In the genomic region with DNA sequence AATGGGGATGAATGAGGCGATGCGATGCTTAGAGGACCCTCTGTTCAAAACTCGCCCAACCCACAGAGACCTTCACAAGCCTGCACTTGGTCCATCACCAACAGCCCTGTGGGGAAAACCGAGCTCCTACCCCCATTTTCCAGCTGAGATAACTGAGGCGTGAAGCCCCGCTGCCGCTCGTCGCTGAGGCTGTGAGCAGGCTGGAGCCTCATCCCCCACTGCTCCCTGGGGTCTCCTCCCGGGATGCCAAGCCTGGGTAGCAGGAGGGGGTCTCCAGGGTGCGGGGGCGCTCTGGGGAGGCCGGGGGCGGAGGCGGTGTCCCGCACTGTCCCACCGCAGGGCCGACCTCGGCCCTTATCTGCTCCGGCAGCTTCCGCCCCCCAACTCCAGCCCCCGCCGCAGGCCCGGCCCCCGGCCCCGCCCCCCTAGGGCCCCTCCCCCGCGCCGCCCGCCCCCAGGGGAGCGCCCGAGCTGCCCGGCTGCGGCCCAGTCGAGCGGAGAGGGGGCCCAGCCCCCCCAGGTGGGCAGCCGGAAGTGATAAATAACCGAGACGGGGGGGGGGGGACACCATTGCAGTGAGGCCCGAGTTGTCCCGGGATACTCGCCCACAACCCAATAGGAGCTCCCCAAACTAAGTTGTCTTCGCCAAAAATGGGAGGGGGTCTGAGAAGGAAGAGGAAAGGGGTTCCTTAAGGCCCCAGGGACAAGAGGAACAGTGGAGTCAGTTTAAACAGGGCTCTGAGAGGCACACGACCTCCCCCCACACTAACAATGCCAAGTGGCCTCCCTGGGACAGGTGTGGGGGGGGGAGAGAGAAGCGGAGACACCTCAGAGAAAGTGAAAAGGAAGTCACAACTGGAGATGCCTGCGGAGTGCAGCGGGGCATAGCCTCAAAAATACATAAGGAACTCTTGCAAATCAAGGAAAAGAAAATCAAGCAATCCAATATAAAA, we compare ENCODE assay signal across 8 cellular contexts. TPM values are rescaled to one million over a fixed set of nuclear protein-coding genes. Genes with fewer than 3 reads are reported as not detected.
DNase-seq lines count a peak whose midpoint lies in the region; ATAC-seq, FAIRE-seq and TF ChIP-seq lines count a peak whose summit lies in the region.

No MANE protein-coding gene starts in this region.

- H3K9me3 ChIP-seq in Panc1 (ENCODE audit: control insufficient read depth, insufficient read depth, low read depth, low read length): no peaks in the 10 kb centered on the region
- H3K9me3 ChIP-seq in HepG2 (ENCODE audit: low read length): no peaks in the 10 kb centered on the region
- no peaks in the 10 kb centered on the region for H3K9me3 ChIP-seq in tibial artery

- H3K9ac ChIP-seq in HepG2 (ENCODE audit: insufficient read depth, low read depth, low read length): peak overlapping the region; percentile 55; the same call in 1 of the 2 replicates

- TF ChIP-seq POLR2A in HepG2 (IDR thresholded peaks at IDR 0.05; ENCODE audit: insufficient read depth in 1 of 2, low read depth in 2 of 2, low read length in 2 of 2): 0 out of 4 replicates have a peak, but pooled peaks of 1 of the 2 experiments have one; percentile 34

- CTCF ChIA-PET in Panc1 (lab: Charles Lee) (interaction anchor here (0.6 kb wide), 1 partner anchor 17 kb away, joined by 8 read pairs; no protein-coding TSS in a partner anchor), HepG2 (lab: Yijun Ruan, JAX; ENCODE audit: low intra/inter-chr PET ratio, low total read pairs) (no interaction called here)

- intact Hi-C loops in Panc1 (cut with micrococcal nuclease; ENCODE audit: unreplicated experiment) (no loop called here), HepG2 (cut with micrococcal nuclease; ENCODE audit: unreplicated experiment) (no loop called here), tibial artery (cut with DNase I; ENCODE audit: low total_unique reads) (no loop called here)

- peak overlapping the region; percentile 50 for H2AFZ ChIP-seq in HepG2 (ENCODE audit: low read length)

- H3K4me3 ChIP-seq in Panc1 (ENCODE audit: low read depth in 2 of 2, low read length in 2 of 2) (peak overlapping the region; percentile 31 to 48), bronchial epithelial cell (ENCODE audit: low read depth, low read length) (peak overlapping the region; percentile 32), HepG2 (replicated peaks in 1 of 3; ENCODE audit: insufficient read depth in 1 of 3, low read depth in 2 of 3, low read length in 3 of 3) (peak overlapping the region; percentile 55 to 70 (median 61)), tibial artery (peak overlapping the region; percentile 58 to 65)

- POLR2A ChIA-PET in Panc1 (lab: Charles Lee): interaction anchor here (0.6 to 0.7 kb wide), 2 partner anchors 15 to 38 kb away, joined by 6 to 8 read pairs; no protein-coding TSS in a partner anchor
- POLR2A ChIA-PET in HepG2 (lab: Yijun Ruan, JAX): interaction anchor here (1.2 to 1.8 kb wide), 3 partner anchors 12 to 37 kb away, joined by 3 to 5 read pairs (median 5); a partner anchor contains a TSS

- H3K36me3 ChIP-seq in Panc1 (ENCODE audit: control insufficient read depth, insufficient read depth, low read length) (no peaks in the 10 kb centered on the region), bronchial epithelial cell (ENCODE audit: control insufficient read depth, insufficient read depth, low read length) (no peaks in the 10 kb centered on the region), HepG2 (replicated peaks in 1 of 2; ENCODE audit: control insufficient read depth in 1 of 2, insufficient read depth in 2 of 2, low read length in 2 of 2) (no peaks in the 10 kb centered on the region), tibial artery (no peaks in the 10 kb centered on the region)

- TF ChIP-seq CTCF in Panc1 (IDR thresholded peaks at IDR 0.05) (no peak), bronchial epithelial cell (IDR thresholded peaks at IDR 0.05; ENCODE audit: insufficient read depth, low read length, severe bottlenecking) (no peak), HepG2 (CRISPR knock-in tag; IDR thresholded peaks at IDR 0.05) (no peak), tibial artery (IDR thresholded peaks at IDR 0.05) (no peak)

- H3K79me2 ChIP-seq in HepG2 (ENCODE audit: insufficient read depth, low read length): no peaks in the 10 kb centered on the region

- 6% methylated on average over 25 of the region's 47 CpGs for WGBS in HepG2 (ENCODE audit: low lambda C conversion rate)

- no peaks in the 10 kb centered on the region for H4K20me1 ChIP-seq in HepG2 (ENCODE audit: insufficient read depth, low read length)

- H3K27me3 ChIP-seq in Panc1 (ENCODE audit: control insufficient read depth, insufficient read depth, low read length) (no peaks in the 10 kb centered on the region), bronchial epithelial cell (ENCODE audit: control insufficient read depth, insufficient read depth, low read length) (no peaks in the 10 kb centered on the region), HepG2 (ENCODE audit: control insufficient read depth in 1 of 2, insufficient read depth in 2 of 2, low read length in 2 of 2) (peaks cover 0 to 12% of the 10 kb centered on the region in 2 experiments; a peak in 1 of 5 replicates), tibial artery (no peaks in the 10 kb centered on the region)

- peak; percentile 60 for ATAC-seq in HG02642 (IDR thresholded peaks at IDR 0.05; ENCODE audit: poor library complexity, unreplicated experiment)
- ATAC-seq in Panc1: peak; percentile 46; the same call in 1 of the 2 replicates
- peak; percentile 17; the same call in 2 of the 3 replicates for ATAC-seq in HepG2

- H3K27ac ChIP-seq in Panc1 (ENCODE audit: low read length): no peak overlapping the region
- no peak overlapping the region for H3K27ac ChIP-seq in HepG2 (ENCODE audit: extremely low read length, insufficient read depth, low read length)
- H3K27ac ChIP-seq in tibial artery: peak overlapping the region; percentile 73 to 82

- TF ChIP-seq EP300 in HepG2 (IDR thresholded peaks at IDR 0.05; ENCODE audit: low read depth in 2 of 2, low read length in 2 of 2) (no peak), HepG2 (CRISPR knock-in tag; IDR thresholded peaks at IDR 0.05; ENCODE audit: borderline replicate concordance) (no peak)

- H3K4me1 ChIP-seq in Panc1 (ENCODE audit: control insufficient read depth, insufficient read depth, low read length) (peaks cover 5% of the 10 kb centered on the region), HepG2 (ENCODE audit: insufficient read depth, low read length) (peaks cover 50% of the 10 kb centered on the region), tibial artery (peaks cover 0 to 17% (median 9%) of the 10 kb centered on the region in 4 donors)

- BruUV-seq in Panc1 (replicated peaks; lab: Mats Ljungman, UMichigan) (no TSS peak), HepG2 (replicated peaks; lab: Mats Ljungman, UMichigan) (no TSS peak)

- DNase-seq in NCI-H748 (lab: John Stamatoyannopoulos, UW; ENCODE audit: unreplicated experiment) (peak; percentile 38), NCI-H748 treated with DMSO at 0.1 percent for 48 hours (lab: John Stamatoyannopoulos, UW) (no peak), Panc1 (ENCODE audit: low read depth, low spot score) (no peak), bronchial epithelial cell (ENCODE audit: low read depth) (no peak), HepG2 (ENCODE audit: low spot score) (no peak), tibial artery (peak in 1 of 2 donors; percentile 19), cerebellar nuclear complex (lab: John Stamatoyannopoulos, UW) (no peak)

- in situ Hi-C loops in Panc1 (cut with HindIII; ENCODE audit: low pct_unique_long_range_greater_than_20kb, low sequenced_read_pairs): no loop called here
- in situ Hi-C loops in HepG2 (cut with HindIII; ENCODE audit: extremely low pct_ligation_motif_present, low pct_unique_long_range_greater_than_20kb): no loop called here

- no peak for FAIRE-seq in bronchial epithelial cell (lab: Jason Lieb, UNC)
- FAIRE-seq in HepG2 (lab: Jason Lieb, UNC): no peak

- peak overlapping the region; percentile 96 for H3K4me2 ChIP-seq in HepG2 (ENCODE audit: low read depth, low read length)

- TF ChIP-seq RAD21 in HepG2 (CRISPR knock-in tag; IDR thresholded peaks at IDR 0.05): no peak

RNA-seq across cellular contexts. Expression of a gene that starts 8.3 kb away (rescaled TPM):
- 50.2 TPM for total RNA-seq in Panc1 (2021; ENCODE audit: unreplicated experiment)
- polyA plus RNA-seq in Panc1 (2012; ENCODE audit: insufficient read length): 71.3 TPM
- 12.3 and 18.2 TPM in 2 replicates for total RNA-seq in bronchial epithelial cell
- 7.2 and 15.3 TPM in 2 replicates for total RNA-seq in HepG2 (2016; rRNA removed; fragmentation: Illumina TruSeq; extraction: Trizol)
- 5.8 and 6.7 TPM in 2 replicates for total RNA-seq in HepG2 (2016; cell fraction: cytosol; rRNA removed; fragmentation: Illumina TruSeq; extraction: Trizol; ENCODE audit: low read depth)
- total RNA-seq in HepG2 (2016; cell fraction: insoluble cytoplasmic fraction; rRNA removed; fragmentation: Illumina TruSeq; extraction: Trizol): 5.9 and 15.1 TPM in 2 replicates
- total RNA-seq in HepG2 (2016; cell fraction: membrane; rRNA removed; fragmentation: Illumina TruSeq; extraction: Trizol): 12.4 and 12.8 TPM in 2 replicates
- total RNA-seq in HepG2 (2016; cell fraction: nucleus; rRNA removed; fragmentation: Illumina TruSeq; extraction: Trizol): 13.7 and 15.1 TPM in 2 replicates
- 30.5 and 40.7 TPM in 2 replicates for polyA plus RNA-seq in HepG2 (2011; rRNA removed)
- polyA plus RNA-seq in HepG2 (2011; cell fraction: cytosol; rRNA removed): 23.0 and 34.8 TPM in 2 replicates
- polyA plus RNA-seq in HepG2 (2011; cell fraction: nucleus; rRNA removed): 143 and 176 TPM in 2 replicates
- polyA plus RNA-seq in HepG2 (2012): 13.2 and 20.5 TPM in 2 replicates
- 9.4 and 9.7 TPM in 2 replicates for polyA plus RNA-seq in HepG2 (2016; cell fraction: cytosol; fragmentation: Illumina TruSeq; extraction: Trizol; ENCODE audit: low read depth)
- polyA plus RNA-seq in HepG2 (2016; cell fraction: insoluble cytoplasmic fraction; fragmentation: Illumina TruSeq; extraction: Trizol; ENCODE audit: low read depth): 6.9 and 7.7 TPM in 2 replicates
- 11.6 and 15.3 TPM in 2 replicates for polyA plus RNA-seq in HepG2 (2016; cell fraction: membrane; fragmentation: Illumina TruSeq; extraction: Trizol; ENCODE audit: low read depth)
- polyA plus RNA-seq in HepG2 (2016; cell fraction: nucleus; fragmentation: Illumina TruSeq; extraction: Trizol; ENCODE audit: insufficient read depth, low read depth): 31.2 and 34.6 TPM in 2 replicates
- 14.8 and 27.8 TPM in 2 replicates for polyA minus RNA-seq in HepG2 (2011; rRNA and poly(A)+ RNA removed; ENCODE audit: low replicate concordance)
- 8.2 and 8.5 TPM in 2 replicates for polyA minus RNA-seq in HepG2 (2011; cell fraction: cytosol; rRNA and poly(A)+ RNA removed)
- 15.2 and 17.7 TPM in 2 replicates for polyA minus RNA-seq in HepG2 (2011; cell fraction: nucleus; rRNA and poly(A)+ RNA removed)

RNA-seq across cellular contexts. Expression of a gene that starts 21.8 kb away (rescaled TPM):
- total RNA-seq in Panc1 (2021; ENCODE audit: unreplicated experiment): 0.31 TPM
- polyA plus RNA-seq in Panc1 (2012; ENCODE audit: insufficient read length): not detected
- not detected in 2 replicates for total RNA-seq in bronchial epithelial cell
- total RNA-seq in HepG2 (2016; rRNA removed; fragmentation: Illumina TruSeq; extraction: Trizol): not detected in 2 replicates
- not detected in 2 replicates for total RNA-seq in HepG2 (2016; cell fraction: cytosol; rRNA removed; fragmentation: Illumina TruSeq; extraction: Trizol; ENCODE audit: low read depth)
- total RNA-seq in HepG2 (2016; cell fraction: insoluble cytoplasmic fraction; rRNA removed; fragmentation: Illumina TruSeq; extraction: Trizol): not detected in 2 replicates
- total RNA-seq in HepG2 (2016; cell fraction: membrane; rRNA removed; fragmentation: Illumina TruSeq; extraction: Trizol): not detected in 2 replicates
- not detected in 2 replicates for total RNA-seq in HepG2 (2016; cell fraction: nucleus; rRNA removed; fragmentation: Illumina TruSeq; extraction: Trizol)
- not detected in 2 replicates for polyA plus RNA-seq in HepG2 (2011; rRNA removed)
- not detected in 2 replicates for polyA plus RNA-seq in HepG2 (2011; cell fraction: cytosol; rRNA removed)
- not detected in 2 replicates for polyA plus RNA-seq in HepG2 (2011; cell fraction: nucleus; rRNA removed)
- not detected in 2 replicates for polyA plus RNA-seq in HepG2 (2012)
- not detected in 2 replicates for polyA plus RNA-seq in HepG2 (2016; cell fraction: cytosol; fragmentation: Illumina TruSeq; extraction: Trizol; ENCODE audit: low read depth)
- not detected in 2 replicates for polyA plus RNA-seq in HepG2 (2016; cell fraction: insoluble cytoplasmic fraction; fragmentation: Illumina TruSeq; extraction: Trizol; ENCODE audit: low read depth)
- polyA plus RNA-seq in HepG2 (2016; cell fraction: membrane; fragmentation: Illumina TruSeq; extraction: Trizol; ENCODE audit: low read depth): not detected in 2 replicates
- polyA plus RNA-seq in HepG2 (2016; cell fraction: nucleus; fragmentation: Illumina TruSeq; extraction: Trizol; ENCODE audit: insufficient read depth, low read depth): not detected in 2 replicates
- 0.61 and 0.70 TPM in 2 replicates for polyA minus RNA-seq in HepG2 (2011; rRNA and poly(A)+ RNA removed; ENCODE audit: low replicate concordance)
- polyA minus RNA-seq in HepG2 (2011; cell fraction: cytosol; rRNA and poly(A)+ RNA removed): not detected in 2 replicates
- polyA minus RNA-seq in HepG2 (2011; cell fraction: nucleus; rRNA and poly(A)+ RNA removed): not detected in 2 replicates

RNA-seq across cellular contexts. Expression of a gene that starts 26.1 kb away (rescaled TPM):
- total RNA-seq in Panc1 (2021; ENCODE audit: unreplicated experiment) (181 TPM), bronchial epithelial cell (141 and 143 TPM in 2 replicates), HepG2 (2016; rRNA removed; fragmentation: Illumina TruSeq; extraction: Trizol) (214 and 279 TPM in 2 replicates)
- polyA plus RNA-seq in Panc1 (2012; ENCODE audit: insufficient read length): 229 TPM
- total RNA-seq in HepG2 (2016; cell fraction: cytosol; rRNA removed; fragmentation: Illumina TruSeq; extraction: Trizol; ENCODE audit: low read depth): 50.9 and 53.3 TPM in 2 replicates
- total RNA-seq in HepG2 (2016; cell fraction: insoluble cytoplasmic fraction; rRNA removed; fragmentation: Illumina TruSeq; extraction: Trizol): 219 and 288 TPM in 2 replicates
- total RNA-seq in HepG2 (2016; cell fraction: membrane; rRNA removed; fragmentation: Illumina TruSeq; extraction: Trizol): 67.5 and 75.1 TPM in 2 replicates
- 86.3 and 92.9 TPM in 2 replicates for total RNA-seq in HepG2 (2016; cell fraction: nucleus; rRNA removed; fragmentation: Illumina TruSeq; extraction: Trizol)
- polyA plus RNA-seq in HepG2 (2011; rRNA removed): 66.7 and 75.8 TPM in 2 replicates
- 95.2 and 102 TPM in 2 replicates for polyA plus RNA-seq in HepG2 (2011; cell fraction: cytosol; rRNA removed)
- 41.7 and 44.9 TPM in 2 replicates for polyA plus RNA-seq in HepG2 (2011; cell fraction: nucleus; rRNA removed)
- 71.8 and 98.0 TPM in 2 replicates for polyA plus RNA-seq in HepG2 (2012)
- polyA plus RNA-seq in HepG2 (2016; cell fraction: cytosol; fragmentation: Illumina TruSeq; extraction: Trizol; ENCODE audit: low read depth): 52.7 and 54.7 TPM in 2 replicates
- 298 and 314 TPM in 2 replicates for polyA plus RNA-seq in HepG2 (2016; cell fraction: insoluble cytoplasmic fraction; fragmentation: Illumina TruSeq; extraction: Trizol; ENCODE audit: low read depth)
- 58.7 and 63.6 TPM in 2 replicates for polyA plus RNA-seq in HepG2 (2016; cell fraction: membrane; fragmentation: Illumina TruSeq; extraction: Trizol; ENCODE audit: low read depth)
- polyA plus RNA-seq in HepG2 (2016; cell fraction: nucleus; fragmentation: Illumina TruSeq; extraction: Trizol; ENCODE audit: insufficient read depth, low read depth): 117 and 127 TPM in 2 replicates
- polyA minus RNA-seq in HepG2 (2011; rRNA and poly(A)+ RNA removed; ENCODE audit: low replicate concordance): 52.6 and 310 TPM in 2 replicates
- 39.1 and 44.3 TPM in 2 replicates for polyA minus RNA-seq in HepG2 (2011; cell fraction: cytosol; rRNA and poly(A)+ RNA removed)
- 51.1 and 58.3 TPM in 2 replicates for polyA minus RNA-seq in HepG2 (2011; cell fraction: nucleus; rRNA and poly(A)+ RNA removed)

RNA-seq across cellular contexts. Expression of a gene that starts 47.6 kb away (rescaled TPM):
- total RNA-seq in Panc1 (2021; ENCODE audit: unreplicated experiment) (not detected), bronchial epithelial cell (under 0.01 TPM in 1 of 2 replicates, not detected in the other), HepG2 (2016; rRNA removed; fragmentation: Illumina TruSeq; extraction: Trizol) (not detected in 2 replicates)
- not detected for polyA plus RNA-seq in Panc1 (2012; ENCODE audit: insufficient read length)
- total RNA-seq in HepG2 (2016; cell fraction: cytosol; rRNA removed; fragmentation: Illumina TruSeq; extraction: Trizol; ENCODE audit: low read depth): not detected in 2 replicates
- not detected in 2 replicates for total RNA-seq in HepG2 (2016; cell fraction: insoluble cytoplasmic fraction; rRNA removed; fragmentation: Illumina TruSeq; extraction: Trizol)
- not detected in 2 replicates for total RNA-seq in HepG2 (2016; cell fraction: membrane; rRNA removed; fragmentation: Illumina TruSeq; extraction: Trizol)
- total RNA-seq in HepG2 (2016; cell fraction: nucleus; rRNA removed; fragmentation: Illumina TruSeq; extraction: Trizol): not detected in 2 replicates
- polyA plus RNA-seq in HepG2 (2011; rRNA removed): 0.01 TPM in 1 of 2 replicates, not detected in the other
- not detected in 2 replicates for polyA plus RNA-seq in HepG2 (2011; cell fraction: cytosol; rRNA removed)
- not detected in 2 replicates for polyA plus RNA-seq in HepG2 (2011; cell fraction: nucleus; rRNA removed)
- not detected in 2 replicates for polyA plus RNA-seq in HepG2 (2012)
- not detected in 2 replicates for polyA plus RNA-seq in HepG2 (2016; cell fraction: cytosol; fragmentation: Illumina TruSeq; extraction: Trizol; ENCODE audit: low read depth)
- polyA plus RNA-seq in HepG2 (2016; cell fraction: insoluble cytoplasmic fraction; fragmentation: Illumina TruSeq; extraction: Trizol; ENCODE audit: low read depth): not detected in 2 replicates
- not detected in 2 replicates for polyA plus RNA-seq in HepG2 (2016; cell fraction: membrane; fragmentation: Illumina TruSeq; extraction: Trizol; ENCODE audit: low read depth)
- not detected in 2 replicates for polyA plus RNA-seq in HepG2 (2016; cell fraction: nucleus; fragmentation: Illumina TruSeq; extraction: Trizol; ENCODE audit: insufficient read depth, low read depth)
- not detected in 2 replicates for polyA minus RNA-seq in HepG2 (2011; rRNA and poly(A)+ RNA removed; ENCODE audit: low replicate concordance)
- not detected in 2 replicates for polyA minus RNA-seq in HepG2 (2011; cell fraction: cytosol; rRNA and poly(A)+ RNA removed)
- not detected in 2 replicates for polyA minus RNA-seq in HepG2 (2011; cell fraction: nucleus; rRNA and poly(A)+ RNA removed)

RNA-seq across cellular contexts. Expression of a gene that starts 48.8 kb away (rescaled TPM):
- 1.8 TPM for total RNA-seq in Panc1 (2021; ENCODE audit: unreplicated experiment)
- 1.3 TPM for polyA plus RNA-seq in Panc1 (2012; ENCODE audit: insufficient read length)
- 0.26 and 0.64 TPM in 2 replicates for total RNA-seq in bronchial epithelial cell
- total RNA-seq in HepG2 (2016; rRNA removed; fragmentation: Illumina TruSeq; extraction: Trizol): 0.60 and 1.2 TPM in 2 replicates
- 0.91 and 1.4 TPM in 2 replicates for total RNA-seq in HepG2 (2016; cell fraction: cytosol; rRNA removed; fragmentation: Illumina TruSeq; extraction: Trizol; ENCODE audit: low read depth)
- 1.0 and 1.7 TPM in 2 replicates for total RNA-seq in HepG2 (2016; cell fraction: insoluble cytoplasmic fraction; rRNA removed; fragmentation: Illumina TruSeq; extraction: Trizol)
- total RNA-seq in HepG2 (2016; cell fraction: membrane; rRNA removed; fragmentation: Illumina TruSeq; extraction: Trizol): 1.2 and 1.4 TPM in 2 replicates
- total RNA-seq in HepG2 (2016; cell fraction: nucleus; rRNA removed; fragmentation: Illumina TruSeq; extraction: Trizol): 0.72 and 1.2 TPM in 2 replicates
- 0.15 and 0.40 TPM in 2 replicates for polyA plus RNA-seq in HepG2 (2011; rRNA removed)
- polyA plus RNA-seq in HepG2 (2011; cell fraction: cytosol; rRNA removed): 0.13 and 0.14 TPM in 2 replicates
- 0.77 and 1.1 TPM in 2 replicates for polyA plus RNA-seq in HepG2 (2011; cell fraction: nucleus; rRNA removed)
- 0.79 and 0.80 TPM in 2 replicates for polyA plus RNA-seq in HepG2 (2012)
- 0.51 and 1.2 TPM in 2 replicates for polyA plus RNA-seq in HepG2 (2016; cell fraction: cytosol; fragmentation: Illumina TruSeq; extraction: Trizol; ENCODE audit: low read depth)
- polyA plus RNA-seq in HepG2 (2016; cell fraction: insoluble cytoplasmic fraction; fragmentation: Illumina TruSeq; extraction: Trizol; ENCODE audit: low read depth): 0.83 and 0.93 TPM in 2 replicates
- polyA plus RNA-seq in HepG2 (2016; cell fraction: membrane; fragmentation: Illumina TruSeq; extraction: Trizol; ENCODE audit: low read depth): 0.44 TPM in 1 of 2 replicates, not detected in the other
- polyA plus RNA-seq in HepG2 (2016; cell fraction: nucleus; fragmentation: Illumina TruSeq; extraction: Trizol; ENCODE audit: insufficient read depth, low read depth): 2.3 and 3.6 TPM in 2 replicates
- 0.16 and 0.64 TPM in 2 replicates for polyA minus RNA-seq in HepG2 (2011; rRNA and poly(A)+ RNA removed; ENCODE audit: low replicate concordance)
- not detected in 2 replicates for polyA minus RNA-seq in HepG2 (2011; cell fraction: cytosol; rRNA and poly(A)+ RNA removed)
- polyA minus RNA-seq in HepG2 (2011; cell fraction: nucleus; rRNA and poly(A)+ RNA removed): 0.75 and 1.2 TPM in 2 replicates

Comparison
In these comparisons a context has a peak if more than half of its experiments do, and no peak if none do; other contexts are left out.
1. H3K27ac ChIP-seq: peak in tibial artery (2 of 2); none in Panc1 (single experiment) and HepG2 (single experiment).
2. Peak in every context shown above with its lines, with median percentiles within 50 percentile points of each other: ATAC-seq and H3K4me3 ChIP-seq.